In genomic region chr16:55622930-55623561, GRCh38 we compare ENCODE assay signal across 11 cellular contexts. TPM values are rescaled to one million over a fixed set of nuclear protein-coding genes. Genes with fewer than 3 reads are reported as not detected.
A peak's percentile ranks its signal among the peaks of the same experiment; 100 is the strongest.
DNase-seq lines count a peak whose midpoint lies in the region; ATAC-seq, FAIRE-seq and TF ChIP-seq lines count a peak whose summit lies in the region.
"Had no signal": no experiment of that assay in that cellular context is flagged by ENCODE, and none has a peak within 500 bp of the region (broad histone marks: within the 10 kb centered on the region; RNA-seq: fewer than 3 reads in every experiment).

No MANE protein-coding gene starts in this region.

- no peak for ATAC-seq in GM21619 (IDR thresholded peaks at IDR 0.05; ENCODE audit: unreplicated experiment)

- no peak for FAIRE-seq in GM19239 (lab: Jason Lieb, UNC)
- FAIRE-seq: TTC549 had no signal

- H3K27ac ChIP-seq in BLaER1, result peak overlapping the region; percentile 35; the same call in 1 of the 2 replicates
- H3K27ac ChIP-seq in WERI-Rb-1, result no peak overlapping the region

- peaks cover 6% of the 10 kb centered on the region; the same call in 1 of the 2 replicates for H3K4me1 Mint-ChIP-seq in HFFc6 (ENCODE audit: low read depth)
- H3K4me1 Mint-ChIP-seq: activated naive CD4-positive, alpha-beta T cell treated with anti-CD3 and anti-CD28 coated beads, Interleukin-2, amount 50 U/mL, for 24 hours had no signal

- DNase-seq in HFFc6, result no peak
- DNase-seq in WERI-Rb-1, result peak; percentile 48
- peak; percentile 13 for DNase-seq in kidney tubule cell (ENCODE audit: low spot score)
- no peak for DNase-seq in KBM-7
- no peak for DNase-seq in GM19239 (ENCODE audit: insufficient read length, low spot score)
- no peak for DNase-seq in NCI-H2196 (lab: John Stamatoyannopoulos, UW; ENCODE audit: unreplicated experiment)
- DNase-seq: NCI-H1930 had no signal

- H3K36me3 ChIP-seq in BLaER1 (no peaks in the 10 kb centered on the region), WERI-Rb-1 (no peaks in the 10 kb centered on the region)

- no peak overlapping the region for H3K27ac Mint-ChIP-seq in HFFc6
- H3K27ac Mint-ChIP-seq: activated naive CD4-positive, alpha-beta T cell treated with anti-CD3 and anti-CD28 coated beads, Interleukin-2, amount 50 U/mL, for 24 hours had no signal

- H3K9ac ChIP-seq in BLaER1, result no peak overlapping the region

- peak overlapping the region; percentile 40 for H3K4me2 ChIP-seq in BLaER1

- H3K36me3 Mint-ChIP-seq in HFFc6 (ENCODE audit: low read depth), result no peaks in the 10 kb centered on the region
- H3K36me3 Mint-ChIP-seq: activated naive CD4-positive, alpha-beta T cell treated with anti-CD3 and anti-CD28 coated beads, Interleukin-2, amount 50 U/mL, for 24 hours had no signal

- H3K9me3 ChIP-seq in BLaER1 (no peaks in the 10 kb centered on the region), WERI-Rb-1 (ENCODE audit: severe bottlenecking) (no peaks in the 10 kb centered on the region)

- peaks cover 11% of the 10 kb centered on the region; the same call in 1 of the 2 replicates for H3K27me3 Mint-ChIP-seq in HFFc6 (ENCODE audit: insufficient read depth)

- no peak overlapping the region for H3K4me3 Mint-ChIP-seq in HFFc6
- H3K4me3 Mint-ChIP-seq: activated naive CD4-positive, alpha-beta T cell treated with anti-CD3 and anti-CD28 coated beads, Interleukin-2, amount 50 U/mL, for 24 hours had no signal

- H3K4me1 ChIP-seq in BLaER1, result peaks cover 8% of the 10 kb centered on the region

- H4K20me1 ChIP-seq in BLaER1, result no peaks in the 10 kb centered on the region

- H3K27me3 ChIP-seq in BLaER1, result no peaks in the 10 kb centered on the region
- H3K27me3 ChIP-seq in WERI-Rb-1 (ENCODE audit: insufficient read depth, low read depth, severe bottlenecking), result no peaks in the 10 kb centered on the region

- H3K4me3 ChIP-seq in BLaER1, result no peak overlapping the region
- H3K4me3 ChIP-seq in WERI-Rb-1 (ENCODE audit: low read depth, low read length), result no peak overlapping the region

- H3K9me3 Mint-ChIP-seq in HFFc6, result no peaks in the 10 kb centered on the region
- H3K9me3 Mint-ChIP-seq: activated naive CD4-positive, alpha-beta T cell treated with anti-CD3 and anti-CD28 coated beads, Interleukin-2, amount 50 U/mL, for 24 hours had no signal

- TF ChIP-seq CTCF in HFFc6 (IDR thresholded peaks at IDR 0.05), result peak; percentile 40; the same call in 1 of the 2 replicates
- TF ChIP-seq CTCF in WERI-Rb-1 (IDR thresholded peaks at IDR 0.05; ENCODE audit: low read depth, low read length), result peak; percentile 82

- in situ Hi-C loops in KBM-7 (cut with MboI; ENCODE audit: low pct_unique_long_range_greater_than_20kb, low sequenced_read_pairs), result no loop called here

RNA-seq across cellular contexts. Expression of gene SLC6A2, which starts 32.7 kb away (rescaled TPM):
- total RNA-seq in HFFc6 (2021; fragmentation: NEBNext Ultra II Directional; extraction: Animal tissue kit (Norgen Biotek cat#: 25700)), result not detected

RNA-seq across cellular contexts. Expression of gene CAPNS2, which starts 56.6 kb away (rescaled TPM):
- total RNA-seq in HFFc6 (2021; fragmentation: NEBNext Ultra II Directional; extraction: Animal tissue kit (Norgen Biotek cat#: 25700)), result under 1 TPM in 3 of 6 experiments, not detected in 3; 0.19 to 0.38 (median 0.25) TPM

Comparison
In these comparisons a context has a peak if more than half of its experiments do, and no peak if none do; other contexts are left out.
1. DNase-seq: peak in WERI-Rb-1 (single experiment) and kidney tubule cell (single experiment); none in HFFc6 (single experiment), KBM-7 (single experiment), GM19239 (single experiment) and NCI-H2196 (single experiment).